In the genomic region with DNA sequence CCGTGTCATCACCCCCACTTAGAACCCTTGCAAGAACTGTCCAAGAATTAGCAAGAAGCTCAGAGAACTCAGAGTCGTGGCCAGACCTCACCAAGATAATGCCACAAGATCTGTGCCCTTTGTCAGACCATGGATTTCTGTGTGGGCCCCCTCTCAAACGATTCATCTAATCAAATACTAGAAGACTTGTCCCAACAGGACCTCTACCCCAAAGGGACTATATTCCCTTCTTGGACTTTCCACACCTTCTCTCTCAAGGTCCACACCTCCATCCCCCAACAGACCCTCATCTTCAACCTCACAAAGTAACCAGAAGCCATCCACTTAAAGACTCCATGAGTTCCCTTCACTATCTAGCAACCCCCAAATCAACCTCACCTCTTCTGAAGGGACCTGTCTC, we compare ENCODE assay signal across 14 cellular contexts. TPM values are rescaled to one million over a fixed set of nuclear protein-coding genes. Genes with fewer than 3 reads are reported as not detected.
A peak's percentile ranks its signal among the peaks of the same experiment; 100 is the strongest.
DNase-seq lines count a peak whose midpoint lies in the region; ATAC-seq and TF ChIP-seq lines count a peak whose summit lies in the region.
"Had no signal": no experiment of that assay in that cellular context is flagged by ENCODE, and none has a peak within 500 bp of the region (broad histone marks: within the 10 kb centered on the region; RNA-seq: fewer than 3 reads in every experiment).

No MANE protein-coding gene starts in this region.

- H3K27ac Mint-ChIP-seq in activated T-cell treated with anti-CD3 and anti-CD28 coated beads, Interleukin-2, amount 50 U/mL, for 72 hours, result peak overlapping the region; percentile 75
- peak overlapping the region; percentile 93 for H3K27ac Mint-ChIP-seq in T-helper 17 cell
- H3K27ac Mint-ChIP-seq in stimulated activated naive CD8-positive, alpha-beta T cell treated with anti-CD3 and anti-CD28 coated beads, Interleukin-15, amount 100 ng/mL, for 72 hours, result peak overlapping the region; percentile 9 to 86

- peaks cover 46% of the 10 kb centered on the region for H3K4me1 Mint-ChIP-seq in activated T-cell treated with anti-CD3 and anti-CD28 coated beads, Interleukin-2, amount 50 U/mL, for 72 hours (ENCODE audit: low read depth)
- H3K4me1 Mint-ChIP-seq in T-helper 17 cell, result peaks cover 36% of the 10 kb centered on the region
- peaks cover 51% of the 10 kb centered on the region for H3K4me1 Mint-ChIP-seq in stimulated activated naive CD8-positive, alpha-beta T cell treated with anti-CD3 and anti-CD28 coated beads, Interleukin-15, amount 100 ng/mL, for 72 hours

- DNase-seq in activated T-cell treated with anti-CD3 and anti-CD28 coated beads, Interleukin-2, amount 50 U/mL, for 72 hours, result no peak
- DNase-seq in activated T-cell treated with anti-CD3 and anti-CD28 coated beads, Interleukin-2, amount 50 U/mL, for 48 hours, result no peak
- DNase-seq in T-helper 17 cell (no peak), erythroblast (lab: John Stamatoyannopoulos, UW) (peak; percentile 37 to 47), AML-193 (lab: John Stamatoyannopoulos, UW) (no peak), C1 segment of cervical spinal cord (lab: John Stamatoyannopoulos, UW) (no peak)
- DNase-seq in stimulated activated naive CD8-positive, alpha-beta T cell treated with anti-CD3 and anti-CD28 coated beads, Interleukin-15, amount 100 ng/mL, for 72 hours, result no peak
- DNase-seq: effector memory CD8-positive, alpha-beta T cell; heart left ventricle; NCI-H524 treated with DMSO at 0.1 percent for 48 hours; psoas muscle; SHP77 treated with DMSO at 0.1 percent for 48 hours; testis had no signal

- H3K36me3 Mint-ChIP-seq in activated T-cell treated with anti-CD3 and anti-CD28 coated beads, Interleukin-2, amount 50 U/mL, for 72 hours (ENCODE audit: insufficient read depth in 2 of 2), result peaks cover 1 to 3% of the 10 kb centered on the region in 2 donors
- H3K36me3 Mint-ChIP-seq in T-helper 17 cell (ENCODE audit: low read depth), result peaks cover 2% of the 10 kb centered on the region

- ATAC-seq in activated T-cell treated with anti-CD3 and anti-CD28 coated beads, Interleukin-2, amount 50 U/mL, for 72 hours (replicated peaks in 1 of 2), result no peak
- ATAC-seq in T-helper 17 cell (no peak), GM18505 (IDR thresholded peaks at IDR 0.05; ENCODE audit: unreplicated experiment) (no peak)
- no peak for ATAC-seq in stimulated activated naive CD8-positive, alpha-beta T cell treated with anti-CD3 and anti-CD28 coated beads, Interleukin-15, amount 100 ng/mL, for 72 hours
- ATAC-seq: effector memory CD8-positive, alpha-beta T cell; heart left ventricle; psoas muscle had no signal

- peak overlapping the region; percentile 28 to 100 for H3K4me3 Mint-ChIP-seq in activated T-cell treated with anti-CD3 and anti-CD28 coated beads, Interleukin-2, amount 50 U/mL, for 72 hours
- H3K4me3 Mint-ChIP-seq in T-helper 17 cell, result peak overlapping the region; percentile 61
- H3K4me3 Mint-ChIP-seq in stimulated activated naive CD8-positive, alpha-beta T cell treated with anti-CD3 and anti-CD28 coated beads, Interleukin-15, amount 100 ng/mL, for 72 hours, result peak overlapping the region; percentile 4 to 94
- H3K4me3 Mint-ChIP-seq: effector memory CD8-positive, alpha-beta T cell had no signal

- TF ChIP-seq POLR2A in erythroblast (IDR thresholded peaks at IDR 0.05; ENCODE audit: low read length), result no peak
- no peak for TF ChIP-seq POLR2A in GM18505 (IDR thresholded peaks at IDR 0.05; ENCODE audit: borderline replicate concordance, extremely low read depth, insufficient read depth, insufficient read length)

- no peaks in the 10 kb centered on the region for H3K27me3 Mint-ChIP-seq in activated T-cell treated with anti-CD3 and anti-CD28 coated beads, Interleukin-2, amount 50 U/mL, for 72 hours (ENCODE audit: low read depth)
- no peaks in the 10 kb centered on the region for H3K27me3 Mint-ChIP-seq in T-helper 17 cell
- H3K27me3 Mint-ChIP-seq in stimulated activated naive CD8-positive, alpha-beta T cell treated with anti-CD3 and anti-CD28 coated beads, Interleukin-15, amount 100 ng/mL, for 72 hours, result no peaks in the 10 kb centered on the region
- H3K27me3 Mint-ChIP-seq: effector memory CD8-positive, alpha-beta T cell had no signal

- no peaks in the 10 kb centered on the region for H3K9me3 ChIP-seq in T-helper 17 cell (ENCODE audit: control insufficient read depth, low read length, poor library complexity, severe bottlenecking)
- H3K9me3 ChIP-seq: heart left ventricle, psoas muscle, testis had no signal

- no peaks in the 10 kb centered on the region for H3K9me3 Mint-ChIP-seq in activated T-cell treated with anti-CD3 and anti-CD28 coated beads, Interleukin-2, amount 50 U/mL, for 72 hours
- no peaks in the 10 kb centered on the region for H3K9me3 Mint-ChIP-seq in stimulated activated naive CD8-positive, alpha-beta T cell treated with anti-CD3 and anti-CD28 coated beads, Interleukin-15, amount 100 ng/mL, for 72 hours
- H3K9me3 Mint-ChIP-seq: effector memory CD8-positive, alpha-beta T cell had no signal

RNA-seq across cellular contexts. Expression of a gene that starts 2.8 kb away (rescaled TPM):
- total RNA-seq in activated T-cell treated with anti-CD3 and anti-CD28 coated beads, Interleukin-2, amount 50 U/mL, for 72 hours, result 10 to 100 TPM; 11.6 to 15.6 TPM
- 10 to 100 TPM; 11.2 to 19.5 TPM for total RNA-seq in T-helper 17 cell

RNA-seq across cellular contexts. Expression of a gene that starts 19.3 kb away (rescaled TPM):
- total RNA-seq in activated T-cell treated with anti-CD3 and anti-CD28 coated beads, Interleukin-2, amount 50 U/mL, for 72 hours, result not detected
- total RNA-seq in T-helper 17 cell, result not detected

RNA-seq across cellular contexts. Expression of a gene that starts 48.2 kb away (rescaled TPM):
- total RNA-seq in activated T-cell treated with anti-CD3 and anti-CD28 coated beads, Interleukin-2, amount 50 U/mL, for 72 hours, result 10 to 100 TPM; 84.3 to 86.2 TPM
- total RNA-seq in T-helper 17 cell, result 10 to 100 TPM; 23.1 to 25.3 TPM

Comparison
In these comparisons a context has a peak if more than half of its experiments do, and no peak if none do; other contexts are left out.
1. DNase-seq: peak in erythroblast (2 of 2); none in activated T-cell treated with anti-CD3 and anti-CD28 coated beads, Interleukin-2, amount 50 U/mL, for 72 hours (0 of 2), activated T-cell treated with anti-CD3 and anti-CD28 coated beads, Interleukin-2, amount 50 U/mL, for 48 hours (0 of 2), T-helper 17 cell (0 of 3), stimulated activated naive CD8-positive, alpha-beta T cell treated with anti-CD3 and anti-CD28 coated beads, Interleukin-15, amount 100 ng/mL, for 72 hours (0 of 2), AML-193 (0 of 2) and C1 segment of cervical spinal cord (0 of 14).
2. Peak in every context shown above with its lines, with median percentiles within 50 percentile points of each other: H3K27ac Mint-ChIP-seq and H3K4me3 Mint-ChIP-seq.